In genomic region chr16:56919099-56919800, GRCh38 we compare ENCODE assay signal across 1 cellular context.
TF ChIP-seq lines count a peak whose summit lies in the region.

No MANE protein-coding gene starts in this region.

TF ChIP-seq in HepG2, 621 proteins besides CTCF, POLR2A, EP300 and RAD21 (continued from another document and continues in another):
- TF ChIP-seq TFDP1 (CRISPR knock-in tag; IDR thresholded peaks at IDR 0.05; ENCODE audit: borderline replicate concordance) (peak; percentile 67; the same call in 1 of the 2 replicates), POLR2AphosphoS5 (IDR thresholded peaks at IDR 0.05; ENCODE audit: low read depth, low read length) (no peak), PHF20 (CRISPR knock-in tag; IDR thresholded peaks at IDR 0.05) (no peak), TBP (CRISPR knock-in tag; IDR thresholded peaks at IDR 0.05) (no peak), STAT6 (CRISPR knock-in tag; IDR thresholded peaks at IDR 0.05; ENCODE audit: borderline replicate concordance) (peak; percentile 76; the same call in 1 of the 2 replicates), ZFP1 (CRISPR knock-in tag; IDR thresholded peaks at IDR 0.05) (peak; percentile 80), ZNF776 (CRISPR knock-in tag; IDR thresholded peaks at IDR 0.05) (peak; percentile 49; the same call in 1 of the 2 replicates), ZXDC (CRISPR knock-in tag; IDR thresholded peaks at IDR 0.05) (no peak), ZMYM2 (CRISPR knock-in tag; IDR thresholded peaks at IDR 0.05) (peak; percentile 79; the same call in 1 of the 2 replicates), TAF15 (IDR thresholded peaks at IDR 0.05; ENCODE audit: low read depth, low read length, poor library complexity, severe bottlenecking) (no peak), ZNF570 (CRISPR knock-in tag; IDR thresholded peaks at IDR 0.05; ENCODE audit: borderline replicate concordance) (no peak), TP53 (CRISPR knock-in tag; conservative IDR thresholded peaks at IDR 0.05) (0 out of 2 replicates have a peak, but pooled peaks have one; percentile 24), RARG (CRISPR knock-in tag; IDR thresholded peaks at IDR 0.05; ENCODE audit: low read depth) (no peak), ZBTB21 (CRISPR knock-in tag; IDR thresholded peaks at IDR 0.05) (no peak), PAF1 (CRISPR knock-in tag; IDR thresholded peaks at IDR 0.05) (no peak), UBTF (CRISPR knock-in tag; IDR thresholded peaks at IDR 0.05) (peak; percentile 52; the same call in 1 of the 2 replicates), ZMYM3 (CRISPR knock-in tag; IDR thresholded peaks at IDR 0.05) (peak; percentile 93), ZSCAN20 (CRISPR knock-in tag; IDR thresholded peaks at IDR 0.05; ENCODE audit: borderline replicate concordance) (no peak), BORCS8-MEF2B (CRISPR knock-in tag; IDR thresholded peaks at IDR 0.05) (peak; percentile 64), ZNF75D (CRISPR knock-in tag; IDR thresholded peaks at IDR 0.05; ENCODE audit: borderline replicate concordance) (no peak), ZNF253 (CRISPR knock-in tag; IDR thresholded peaks at IDR 0.05; ENCODE audit: borderline replicate concordance) (no peak), ZNF256 (CRISPR knock-in tag; conservative IDR thresholded peaks at IDR 0.05) (no peak; the same call in 1 of the 2 replicates), MAZ (IDR thresholded peaks at IDR 0.05; ENCODE audit: borderline replicate concordance, low read depth, low read length) (no peak), MAZ (CRISPR knock-in tag; IDR thresholded peaks at IDR 0.05; ENCODE audit: low read depth) (peak; percentile 82), ZSCAN21 (CRISPR knock-in tag; IDR thresholded peaks at IDR 0.05; ENCODE audit: borderline replicate concordance) (peak; percentile 21; the same call in 1 of the 2 replicates), ZNF33A (CRISPR knock-in tag; IDR thresholded peaks at IDR 0.05; ENCODE audit: borderline replicate concordance) (peak; percentile 91; the same call in 1 of the 2 replicates), THAP7 (CRISPR knock-in tag; IDR thresholded peaks at IDR 0.05) (no peak), REXO4 (CRISPR knock-in tag; IDR thresholded peaks at IDR 0.05; ENCODE audit: borderline replicate concordance) (no peak), YEATS2 (CRISPR knock-in tag; IDR thresholded peaks at IDR 0.05; ENCODE audit: borderline replicate concordance) (peak; percentile 61; the same call in 1 of the 2 replicates), ZNF326 (CRISPR knock-in tag; IDR thresholded peaks at IDR 0.05; ENCODE audit: borderline replicate concordance) (no peak), ZNF460 (CRISPR knock-in tag; IDR thresholded peaks at IDR 0.05; ENCODE audit: borderline replicate concordance) (peak; percentile 60; the same call in 1 of the 2 replicates), SMAD1 (CRISPR knock-in tag; IDR thresholded peaks at IDR 0.05; ENCODE audit: borderline replicate concordance, low read depth) (peak; percentile 66; the same call in 1 of the 2 replicates)
- TF ChIP-seq, protein P1, sequence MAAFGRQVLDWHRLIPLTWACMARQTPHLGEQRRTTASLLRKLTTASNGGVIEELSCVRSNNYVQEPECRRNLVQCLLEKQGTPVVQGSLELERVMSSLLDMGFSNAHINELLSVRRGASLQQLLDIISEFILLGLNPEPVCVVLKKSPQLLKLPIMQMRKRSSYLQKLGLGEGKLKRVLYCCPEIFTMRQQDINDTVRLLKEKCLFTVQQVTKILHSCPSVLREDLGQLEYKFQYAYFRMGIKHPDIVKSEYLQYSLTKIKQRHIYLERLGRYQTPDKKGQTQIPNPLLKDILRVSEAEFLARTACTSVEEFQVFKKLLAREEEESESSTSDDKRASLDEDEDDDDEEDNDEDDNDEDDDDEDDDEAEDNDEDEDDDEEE (CRISPR knock-in tag; IDR thresholded peaks at IDR 0.05) = no peak
- TF ChIP-seq, protein P2, sequence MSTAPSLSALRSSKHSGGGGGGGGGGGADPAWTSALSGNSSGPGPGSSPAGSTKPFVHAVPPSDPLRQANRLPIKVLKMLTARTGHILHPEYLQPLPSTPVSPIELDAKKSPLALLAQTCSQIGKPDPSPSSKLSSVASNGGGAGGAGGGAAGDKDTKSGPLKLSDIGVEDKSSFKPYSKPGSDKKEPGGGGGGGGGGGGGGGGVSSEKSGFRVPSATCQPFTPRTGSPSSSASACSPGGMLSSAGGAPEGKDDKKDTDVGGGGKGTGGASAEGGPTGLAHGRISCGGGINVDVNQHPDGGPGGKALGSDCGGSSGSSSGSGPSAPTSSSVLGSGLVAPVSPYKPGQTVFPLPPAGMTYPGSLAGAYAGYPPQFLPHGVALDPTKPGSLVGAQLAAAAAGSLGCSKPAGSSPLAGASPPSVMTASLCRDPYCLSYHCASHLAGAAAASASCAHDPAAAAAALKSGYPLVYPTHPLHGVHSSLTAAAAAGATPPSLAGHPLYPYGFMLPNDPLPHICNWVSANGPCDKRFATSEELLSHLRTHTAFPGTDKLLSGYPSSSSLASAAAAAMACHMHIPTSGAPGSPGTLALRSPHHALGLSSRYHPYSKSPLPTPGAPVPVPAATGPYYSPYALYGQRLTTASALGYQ (CRISPR knock-in tag; IDR thresholded peaks at IDR 0.05) = peak; percentile 78
- TF ChIP-seq, protein P3, sequence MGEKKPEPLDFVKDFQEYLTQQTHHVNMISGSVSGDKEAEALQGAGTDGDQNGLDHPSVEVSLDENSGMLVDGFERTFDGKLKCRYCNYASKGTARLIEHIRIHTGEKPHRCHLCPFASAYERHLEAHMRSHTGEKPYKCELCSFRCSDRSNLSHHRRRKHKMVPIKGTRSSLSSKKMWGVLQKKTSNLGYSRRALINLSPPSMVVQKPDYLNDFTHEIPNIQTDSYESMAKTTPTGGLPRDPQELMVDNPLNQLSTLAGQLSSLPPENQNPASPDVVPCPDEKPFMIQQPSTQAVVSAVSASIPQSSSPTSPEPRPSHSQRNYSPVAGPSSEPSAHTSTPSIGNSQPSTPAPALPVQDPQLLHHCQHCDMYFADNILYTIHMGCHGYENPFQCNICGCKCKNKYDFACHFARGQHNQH (CRISPR knock-in tag; IDR thresholded peaks at IDR 0.05) = peak; percentile 82
- TF ChIP-seq, protein P4, sequence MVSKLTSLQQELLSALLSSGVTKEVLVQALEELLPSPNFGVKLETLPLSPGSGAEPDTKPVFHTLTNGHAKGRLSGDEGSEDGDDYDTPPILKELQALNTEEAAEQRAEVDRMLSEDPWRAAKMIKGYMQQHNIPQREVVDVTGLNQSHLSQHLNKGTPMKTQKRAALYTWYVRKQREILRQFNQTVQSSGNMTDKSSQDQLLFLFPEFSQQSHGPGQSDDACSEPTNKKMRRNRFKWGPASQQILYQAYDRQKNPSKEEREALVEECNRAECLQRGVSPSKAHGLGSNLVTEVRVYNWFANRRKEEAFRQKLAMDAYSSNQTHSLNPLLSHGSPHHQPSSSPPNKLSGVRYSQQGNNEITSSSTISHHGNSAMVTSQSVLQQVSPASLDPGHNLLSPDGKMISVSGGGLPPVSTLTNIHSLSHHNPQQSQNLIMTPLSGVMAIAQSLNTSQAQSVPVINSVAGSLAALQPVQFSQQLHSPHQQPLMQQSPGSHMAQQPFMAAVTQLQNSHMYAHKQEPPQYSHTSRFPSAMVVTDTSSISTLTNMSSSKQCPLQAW (CRISPR knock-in tag; IDR thresholded peaks at IDR 0.05) = peak; percentile 67
- TF ChIP-seq, protein P5, sequence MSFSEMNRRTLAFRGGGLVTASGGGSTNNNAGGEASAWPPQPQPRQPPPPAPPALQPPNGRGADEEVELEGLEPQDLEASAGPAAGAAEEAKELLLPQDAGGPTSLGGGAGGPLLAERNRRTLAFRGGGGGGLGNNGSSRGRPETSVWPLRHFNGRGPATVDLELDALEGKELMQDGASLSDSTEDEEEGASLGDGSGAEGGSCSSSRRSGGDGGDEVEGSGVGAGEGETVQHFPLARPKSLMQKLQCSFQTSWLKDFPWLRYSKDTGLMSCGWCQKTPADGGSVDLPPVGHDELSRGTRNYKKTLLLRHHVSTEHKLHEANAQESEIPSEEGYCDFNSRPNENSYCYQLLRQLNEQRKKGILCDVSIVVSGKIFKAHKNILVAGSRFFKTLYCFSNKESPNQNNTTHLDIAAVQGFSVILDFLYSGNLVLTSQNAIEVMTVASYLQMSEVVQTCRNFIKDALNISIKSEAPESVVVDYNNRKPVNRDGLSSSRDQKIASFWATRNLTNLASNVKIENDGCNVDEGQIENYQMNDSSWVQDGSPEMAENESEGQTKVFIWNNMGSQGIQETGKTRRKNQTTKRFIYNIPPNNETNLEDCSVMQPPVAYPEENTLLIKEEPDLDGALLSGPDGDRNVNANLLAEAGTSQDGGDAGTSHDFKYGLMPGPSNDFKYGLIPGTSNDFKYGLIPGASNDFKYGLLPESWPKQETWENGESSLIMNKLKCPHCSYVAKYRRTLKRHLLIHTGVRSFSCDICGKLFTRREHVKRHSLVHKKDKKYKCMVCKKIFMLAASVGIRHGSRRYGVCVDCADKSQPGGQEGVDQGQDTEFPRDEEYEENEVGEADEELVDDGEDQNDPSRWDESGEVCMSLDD (CRISPR knock-in tag; IDR thresholded peaks at IDR 0.05; ENCODE audit: borderline replicate concordance) = peak; percentile 97
